5 cellular contexts compared by ENCODE assay signal in the genomic region with DNA sequence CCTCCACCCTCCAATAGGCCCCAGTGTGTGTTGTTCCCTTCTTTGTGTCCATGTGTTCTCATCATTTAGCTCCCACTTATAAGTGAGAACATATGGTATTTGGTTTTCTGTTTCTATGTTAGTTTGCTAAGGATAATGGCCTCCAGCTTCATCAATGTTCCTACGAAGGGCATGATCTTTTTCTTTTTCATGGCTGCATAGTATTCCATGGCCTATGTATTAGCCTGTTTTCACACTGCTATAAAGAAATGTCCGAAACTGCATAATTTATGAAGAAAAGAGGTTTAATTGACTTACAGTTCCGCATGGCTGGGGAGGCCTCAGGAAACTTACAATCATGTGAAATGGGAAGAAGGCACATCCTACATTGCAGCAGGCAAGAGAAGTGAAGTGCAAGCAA. TPM values are rescaled to one million over a fixed set of nuclear protein-coding genes. Genes with fewer than 3 reads are reported as not detected.
"Had no signal": no experiment of that assay in that cellular context is flagged by ENCODE, and none has a peak within 500 bp of the region (broad histone marks: within the 10 kb centered on the region; RNA-seq: fewer than 3 reads in every experiment).

No MANE protein-coding gene starts in this region.

RNA-seq across cellular contexts. Expression of gene NEUROD1, which starts 22.2 kb away (rescaled TPM):
- total RNA-seq: HepG2, HT-29, HT1080, IMR-90 had no signal
- polyA plus RNA-seq: HepG2, IgD-negative memory B cell, IMR-90 had no signal

RNA-seq across cellular contexts. Expression of gene CERKL, which starts 45.6 kb away (rescaled TPM):
- total RNA-seq: HepG2, HT1080 had no signal
- polyA plus RNA-seq: HepG2, IMR-90 had no signal
